Comparison of ENCODE assay signal across 8 cellular contexts in the genomic region with DNA sequence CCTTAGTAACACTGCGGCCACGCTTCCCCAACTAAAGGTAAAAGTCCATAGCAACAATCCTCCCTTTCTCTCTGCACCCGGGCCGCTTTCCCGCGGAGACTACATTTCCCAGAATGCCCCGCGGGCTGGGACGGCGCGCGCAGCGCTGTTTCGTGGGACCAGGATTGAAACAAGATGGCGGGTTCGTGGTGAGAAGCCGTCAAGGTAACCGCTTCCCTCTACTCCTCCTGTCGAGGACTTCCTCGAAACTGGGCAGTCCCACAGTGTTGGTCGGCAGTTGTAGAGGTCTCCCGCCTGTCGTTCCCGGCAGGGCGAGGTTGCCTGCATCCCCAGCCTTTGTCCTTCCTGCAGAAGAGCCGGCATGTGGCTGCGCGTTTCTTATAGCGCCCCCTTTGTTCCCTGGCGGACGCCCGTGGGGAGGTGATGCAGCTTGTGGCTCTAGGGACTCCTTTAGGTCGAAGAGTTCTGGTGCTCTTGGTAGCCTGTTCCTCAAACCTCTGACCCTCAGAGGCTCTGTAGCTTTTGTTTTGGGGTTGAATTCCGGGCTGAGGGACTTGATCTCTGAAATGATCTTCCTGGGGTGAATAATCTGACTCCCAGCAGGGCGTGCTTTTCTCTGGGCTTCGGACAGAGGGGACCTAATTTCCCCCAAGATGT. TPM values are rescaled to one million over a fixed set of nuclear protein-coding genes. Genes with fewer than 3 reads are reported as not detected.
DNase-seq lines count a peak whose midpoint lies in the region; ATAC-seq and TF ChIP-seq lines count a peak whose summit lies in the region.

A gene (plus strand): TSS at position 164 of the 657 bp plus-strand sequence. CDS start 1,772 bp downstream, outside the sequence.

- H3K9me3 ChIP-seq in Panc1 (ENCODE audit: control insufficient read depth, insufficient read depth, low read depth, low read length) = no peaks in the 10 kb centered on the region
- no peaks in the 10 kb centered on the region for H3K9me3 ChIP-seq in esophagus muscularis mucosa

- ATAC-seq in GM21717 (IDR thresholded peaks at IDR 0.05; ENCODE audit: unreplicated experiment) = peak; percentile 87
- peak; percentile 96 for ATAC-seq in Panc1
- ATAC-seq in activated T-cell treated with anti-CD3 and anti-CD28 coated beads, Interleukin-2, amount 50 U/mL, for 4 hours = peak; percentile 95 to 97

- H3K4me1 ChIP-seq in Panc1 (ENCODE audit: control insufficient read depth, insufficient read depth, low read length) = peaks cover 10% of the 10 kb centered on the region
- peaks cover 12 to 33% (median 23%) of the 10 kb centered on the region in 4 donors for H3K4me1 ChIP-seq in esophagus muscularis mucosa

- intact Hi-C loops in Panc1 (cut with micrococcal nuclease; ENCODE audit: unreplicated experiment) (no loop called here), esophagus muscularis mucosa (cut with DNase I) (no loop called here)

- peak; percentile 41 for TF ChIP-seq POLR2A in esophagus muscularis mucosa (IDR thresholded peaks at IDR 0.05; ENCODE audit: low read depth)

- POLR2A ChIA-PET in Panc1 (lab: Charles Lee) = interaction anchor here (0.6 kb wide), 1 partner anchor 416 kb away, joined by 6 read pairs; no protein-coding TSS in a partner anchor

- H3K4me3 Mint-ChIP-seq in activated T-cell treated with anti-CD3 and anti-CD28 coated beads, Interleukin-2, amount 50 U/mL, for 4 hours = peak within 1 kb of the TSS; percentile 97

- H3K36me3 Mint-ChIP-seq in activated T-cell treated with anti-CD3 and anti-CD28 coated beads, Interleukin-2, amount 50 U/mL, for 4 hours (ENCODE audit: insufficient read depth) = peaks cover 6% of the 10 kb centered on the region

- in situ Hi-C loops in KBM-7 (cut with MboI; ENCODE audit: low pct_unique_long_range_greater_than_20kb, low sequenced_read_pairs) (no loop called here), Panc1 (cut with HindIII; ENCODE audit: low pct_unique_long_range_greater_than_20kb, low sequenced_read_pairs) (no loop called here)

- H3K4me3 ChIP-seq in Panc1 (ENCODE audit: low read depth in 2 of 2, low read length in 2 of 2) (peak within 1 kb of the TSS; percentile 80 to 96), esophagus muscularis mucosa (peak within 1 kb of the TSS; percentile 56 to 92 (median 82))

- DNase-seq in DMS79 treated with DMSO at 0.1 percent for 48 hours (lab: John Stamatoyannopoulos, UW) = peak; percentile 87
- peak; percentile 97 for DNase-seq in KBM-7
- DNase-seq in Panc1 (ENCODE audit: low read depth, low spot score) = peak; percentile 70
- peak; percentile 90 for DNase-seq in activated T-cell treated with anti-CD3 and anti-CD28 coated beads, Interleukin-2, amount 50 U/mL, for 4 hours
- DNase-seq in esophagus muscularis mucosa (ENCODE audit: extremely low spot score) = peak; percentile 97
- peak; percentile 94 for DNase-seq in myocyte (ENCODE audit: low read depth)
- DNase-seq in stimulated activated CD8-positive, alpha-beta memory T cell treated with anti-CD3 and anti-CD28 coated beads, Interleukin-7, amount 100 ng/mL, for 48 hours (ENCODE audit: extremely low read depth in 1 of 2, low read depth in 1 of 2) = peak; percentile 79 to 80

- CTCF ChIA-PET in Panc1 (lab: Charles Lee) = interaction anchor here (0.6 kb wide), 1 partner anchor 80 kb away, joined by 3 read pairs; no protein-coding TSS in a partner anchor

- no peaks in the 10 kb centered on the region for H3K9me3 Mint-ChIP-seq in activated T-cell treated with anti-CD3 and anti-CD28 coated beads, Interleukin-2, amount 50 U/mL, for 4 hours

- H3K27me3 ChIP-seq in Panc1 (ENCODE audit: control insufficient read depth, insufficient read depth, low read length) (no peaks in the 10 kb centered on the region), esophagus muscularis mucosa (no peaks in the 10 kb centered on the region)

- TF ChIP-seq CTCF in Panc1 (IDR thresholded peaks at IDR 0.05) (peak; percentile 90), esophagus muscularis mucosa (IDR thresholded peaks at IDR 0.05) (peak; percentile 70 to 75 (median 70))

- no TSS peak for BruUV-seq in Panc1 (replicated peaks; lab: Mats Ljungman, UMichigan)

- peak within 1 kb of the TSS; percentile 97 for H3K27ac ChIP-seq in Panc1 (ENCODE audit: low read length)
- H3K27ac ChIP-seq in esophagus muscularis mucosa (replicated peaks in 1 of 4) = peak within 1 kb of the TSS; percentile 86 to 93 (median 88)

- WGBS in esophagus muscularis mucosa = 3% methylated on average over 12 of the region's 36 CpGs

- H3K27me3 Mint-ChIP-seq in activated T-cell treated with anti-CD3 and anti-CD28 coated beads, Interleukin-2, amount 50 U/mL, for 4 hours (ENCODE audit: low read depth) = no peaks in the 10 kb centered on the region

- H3K36me3 ChIP-seq in Panc1 (ENCODE audit: control insufficient read depth, insufficient read depth, low read length) = peaks cover 12% of the 10 kb centered on the region
- peaks cover 0 to 20% (median 6%) of the 10 kb centered on the region in 4 donors for H3K36me3 ChIP-seq in esophagus muscularis mucosa

- peaks cover 32% of the 10 kb centered on the region for H3K4me1 Mint-ChIP-seq in activated T-cell treated with anti-CD3 and anti-CD28 coated beads, Interleukin-2, amount 50 U/mL, for 4 hours (ENCODE audit: low read depth)

- TF ChIP-seq EP300 in esophagus muscularis mucosa (IDR thresholded peaks at IDR 0.05) = no peak

RNA-seq across cellular contexts. Expression of the gene that starts here (rescaled TPM):
- total RNA-seq in Panc1 (2021; ENCODE audit: unreplicated experiment) (92.4 TPM), esophagus muscularis mucosa (10 to 100 TPM; 21.6 to 44.2 (median 34.8) TPM), myocyte (79.5 and 80.6 TPM in 2 replicates)
- polyA plus RNA-seq in Panc1 (2012; ENCODE audit: insufficient read length) = 33.0 TPM
- 10 to 100 TPM; 62.9 to 98.8 (median 89.2) TPM for total RNA-seq in activated T-cell treated with anti-CD3 and anti-CD28 coated beads, Interleukin-2, amount 50 U/mL, for 4 hours
- polyA plus RNA-seq in myocyte (2012) = 27.7 TPM

Comparison
In these comparisons a context has a peak if more than half of its experiments do, and no peak if none do; other contexts are left out.
1. Peak in every context shown above with its lines: DNase-seq, ATAC-seq, H3K4me3 ChIP-seq and H3K27ac ChIP-seq.